In genomic region chr2:55807900-55808299, GRCh38 we compare ENCODE assay signal across 29 cellular contexts.
"Had no signal": no experiment of that assay in that cellular context is flagged by ENCODE, and none has a peak within 500 bp of the region (broad histone marks: within the 10 kb centered on the region; RNA-seq: fewer than 3 reads in every experiment).

No MANE protein-coding gene starts in this region.

- H3K4me1 ChIP-seq: Peyer's patch had no signal

- H3K27ac ChIP-seq: Peyer's patch, SK-N-MC, WERI-Rb-1 had no signal

- H3K36me3 ChIP-seq: MG63, Peyer's patch, WERI-Rb-1 had no signal

- DNase-seq: activated CD4-positive, alpha-beta memory T cell treated with anti-CD3 and anti-CD28 coated beads, Interleukin-2, amount 10 ng/mL, durations not matched to agents 7 days and 5 days; activated CD4-positive, alpha-beta T cell treated with anti-CD3 and anti-CD28 coated beads for 1 hour; activated CD4-positive, alpha-beta T cell treated with anti-CD3 and anti-CD28 coated beads for 48 hours; activated CD4-positive, CD25-positive, alpha-beta regulatory T cell; activated CD8-positive, alpha-beta memory T cell treated with anti-CD3 and anti-CD28 coated beads for 24 hours; activated CD8-positive, alpha-beta memory T cell treated with anti-CD3 and anti-CD28 coated beads, Interleukin-2, amount 10 ng/mL, durations not matched to agents 7 days and 5 days; activated CD8-positive, alpha-beta memory T cell treated with anti-CD3 and anti-CD28 coated beads, Interleukin-2, amount 50 U/mL, for 48 hours; activated effector memory CD4-positive, alpha-beta T cell treated with Interleukin-2 at 50 U/mL for 16 hours; activated naive CD4-positive, alpha-beta T cell treated with anti-CD3 and anti-CD28 coated beads, Interleukin-2, amount 10 ng/mL, durations not matched to agents 7 days and 5 days; activated naive CD8-positive, alpha-beta T cell treated with anti-CD3 and anti-CD28 coated beads, Interleukin-2, amount 50 U/mL, for 24 hours; activated T-cell treated with anti-CD3 and anti-CD28 coated beads, Interleukin-2, amount 50 U/mL, for 48 hours; anterior cingulate cortex; central memory CD4-positive, alpha-beta T cell; Kasumi-1; KG1; MG63; NCI-H1092 treated with DMSO at 0.1 percent for 48 hours; NCI-H1417 treated with DMSO at 0.1 percent for 48 hours; NCI-H187 treated with DMSO at 0.1 percent for 48 hours; NCI-H2081; NCI-H2171 treated with DMSO at 0.1 percent for 48 hours; NCI-H2227 treated with DMSO at 0.1 percent for 48 hours; NCI-H524 treated with DMSO at 0.1 percent for 48 hours; PC-3; Peyer's patch; RPMI8226; T1000; WERI-Rb-1 had no signal

- ATAC-seq: activated CD8-positive, alpha-beta memory T cell treated with anti-CD3 and anti-CD28 coated beads, Interleukin-2, amount 10 ng/mL, durations not matched to agents 7 days and 5 days; activated naive CD8-positive, alpha-beta T cell treated with anti-CD3 and anti-CD28 coated beads, Interleukin-2, amount 50 U/mL, for 24 hours; PC-3 had no signal

- H3K27me3 ChIP-seq: MG63, Peyer's patch had no signal

- H3K9me3 ChIP-seq: MG63, Peyer's patch had no signal

- H3K4me3 ChIP-seq: MG63, Peyer's patch, SK-N-MC had no signal
